ENCODE assay signal across 35 cellular contexts in genomic region chr2:124762388-124762787, GRCh38.
"Had no signal": no experiment of that assay in that cellular context is flagged by ENCODE, and none has a peak within 500 bp of the region (broad histone marks: within the 10 kb centered on the region; RNA-seq: fewer than 3 reads in every experiment).

No MANE protein-coding gene starts in this region.

- DNase-seq: Karpas-422, Kasumi-1, KG1, MG63, MM.1S, MV-4-11, NCI-H1048, NCI-H1092, NCI-H1092 treated with DMSO at 0.1 percent for 48 hours, NCI-H1105, NCI-H1105 treated with DMSO at 0.1 percent for 48 hours, NCI-H1417, NCI-H1417 treated with DMSO at 0.1 percent for 48 hours, NCI-H1436, NCI-H1436 treated with DMSO at 0.1 percent for 48 hours, NCI-H146, NCI-H1694, NCI-H1694 treated with DMSO at 0.1 percent for 48 hours, NCI-H187, NCI-H187 treated with DMSO at 0.1 percent for 48 hours, NCI-H1930, NCI-H2029, NCI-H2029 treated with DMSO at 0.1 percent for 48 hours, NCI-H2081, NCI-H2081 treated with DMSO at 0.1 percent for 48 hours, NCI-H2107, NCI-H2171, NCI-H2171 treated with DMSO at 0.1 percent for 48 hours, NCI-H2227 treated with DMSO at 0.1 percent for 48 hours, NCI-H226, NCI-H345, NCI-H446, NCI-H446 treated with DMSO at 0.1 percent for 48 hours, NCI-H510A had no signal

- H3K4me2 ChIP-seq: KMS-11 had no signal

- H3K9ac ChIP-seq: KMS-11 had no signal

- H3K9me3 ChIP-seq: MG63 had no signal

- H3K27ac ChIP-seq: KMS-11 had no signal

- H3K27me3 ChIP-seq: MG63 had no signal

- H3K4me3 ChIP-seq: MG63 had no signal

- H3K36me3 ChIP-seq: MG63 had no signal
